10 cellular contexts compared by ENCODE assay signal in the genomic region with DNA sequence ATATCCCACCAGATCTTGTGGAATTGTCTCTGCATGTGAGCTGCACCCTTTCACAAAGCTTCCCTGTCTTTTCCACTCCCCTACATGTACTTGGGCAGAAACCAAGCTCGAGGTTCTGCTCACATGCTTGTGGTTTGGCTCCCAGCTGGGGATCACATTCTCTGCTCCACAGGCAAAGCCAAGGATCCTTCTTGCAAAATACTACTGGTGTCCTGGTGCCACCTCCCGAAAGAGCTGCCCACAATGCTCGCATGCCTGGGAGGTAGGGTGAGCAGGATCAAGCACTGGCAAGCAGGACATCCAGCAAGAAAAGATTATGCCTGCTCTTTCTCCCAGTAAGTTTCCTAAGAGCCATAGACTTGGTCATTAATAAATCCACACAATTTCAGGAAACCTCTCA. TPM values are rescaled to one million over a fixed set of nuclear protein-coding genes. Genes with fewer than 3 reads are reported as not detected.
A peak's percentile ranks its signal among the peaks of the same experiment; 100 is the strongest.
DNase-seq lines count a peak whose midpoint lies in the region; ATAC-seq and TF ChIP-seq lines count a peak whose summit lies in the region.
"Had no signal": no experiment of that assay in that cellular context is flagged by ENCODE, and none has a peak within 500 bp of the region (broad histone marks: within the 10 kb centered on the region; RNA-seq: fewer than 3 reads in every experiment).

No MANE protein-coding gene starts in this region.

- H3K4me3 Mint-ChIP-seq in CD4-positive, alpha-beta T cell: no peak overlapping the region
- no peak overlapping the region for H3K4me3 Mint-ChIP-seq in stimulated activated naive CD8-positive, alpha-beta T cell treated with anti-CD3 and anti-CD28 coated beads, Interleukin-15, amount 100 ng/mL, for 72 hours
- H3K4me3 Mint-ChIP-seq: activated CD8-positive, alpha-beta T cell treated with anti-CD3 and anti-CD28 coated beads for 36 hours had no signal

- no peak for TF ChIP-seq CTCF in CD4-positive, alpha-beta T cell (IDR thresholded peaks at IDR 0.05)

- no peaks in the 10 kb centered on the region for H3K4me1 ChIP-seq in SJCRH30

- H3K36me3 Mint-ChIP-seq in activated naive CD4-positive, alpha-beta T cell treated with anti-CD3 and anti-CD28 coated beads, Interleukin-2, amount 50 U/mL, for 72 hours: no peaks in the 10 kb centered on the region
- H3K36me3 Mint-ChIP-seq in CD4-positive, alpha-beta T cell (ENCODE audit: low read depth): no peaks in the 10 kb centered on the region

- intact Hi-C loops in posterior vena cava (cut with DNase I): no loop called here
- intact Hi-C loops in CD4-positive, alpha-beta T cell (cut with DNase I, micrococcal nuclease): no loop called here

- H3K9me3 ChIP-seq in SJCRH30 (replicated peaks): no peaks in the 10 kb centered on the region
- H3K9me3 ChIP-seq in CD4-positive, alpha-beta T cell (ENCODE audit: control insufficient read depth, low read length): no peaks in the 10 kb centered on the region

- no peak for ATAC-seq in activated naive CD4-positive, alpha-beta T cell treated with anti-CD3 and anti-CD28 coated beads, Interleukin-2, amount 50 U/mL, for 72 hours
- ATAC-seq in CD4-positive, alpha-beta T cell (ENCODE audit: poor library complexity): no peak
- ATAC-seq in stimulated activated naive CD8-positive, alpha-beta T cell treated with anti-CD3 and anti-CD28 coated beads, Interleukin-15, amount 100 ng/mL, for 72 hours: no peak
- ATAC-seq: activated CD8-positive, alpha-beta T cell treated with anti-CD3 and anti-CD28 coated beads for 36 hours had no signal

- POLR2A ChIA-PET in CD4-positive, alpha-beta T cell (lab: Charles Lee): no interaction called here

- H3K27me3 ChIP-seq in SJCRH30: no peaks in the 10 kb centered on the region
- H3K27me3 ChIP-seq in CD4-positive, alpha-beta T cell (ENCODE audit: control insufficient read depth, insufficient read depth, low read length): no peaks in the 10 kb centered on the region

- no peak overlapping the region for H3K4me3 ChIP-seq in SJCRH30

- DNase-seq in EH (ENCODE audit: low read depth): peak; percentile 87
- peak; percentile 13 to 27 for DNase-seq in SJCRH30
- DNase-seq in foreskin melanocyte: peak; percentile 96
- DNase-seq in posterior vena cava (ENCODE audit: low spot score): peak; percentile 81
- DNase-seq in activated naive CD4-positive, alpha-beta T cell treated with anti-CD3 and anti-CD28 coated beads, Interleukin-2, amount 50 U/mL, for 72 hours (ENCODE audit: low spot score in 2 of 2): no peak
- DNase-seq in activated CD4-positive, CD25-positive, alpha-beta regulatory T cell (lab: John Stamatoyannopoulos, UW): no peak
- no peak for DNase-seq in CD4-positive, alpha-beta T cell
- DNase-seq in stimulated activated naive CD8-positive, alpha-beta T cell treated with anti-CD3 and anti-CD28 coated beads, Interleukin-15, amount 100 ng/mL, for 72 hours: no peak
- DNase-seq: activated CD8-positive, alpha-beta T cell treated with anti-CD3 and anti-CD28 coated beads for 36 hours; NCI-H2081 treated with DMSO at 0.1 percent for 48 hours had no signal

- H3K4me1 Mint-ChIP-seq in CD4-positive, alpha-beta T cell (ENCODE audit: low read depth): no peaks in the 10 kb centered on the region
- H3K4me1 Mint-ChIP-seq in stimulated activated naive CD8-positive, alpha-beta T cell treated with anti-CD3 and anti-CD28 coated beads, Interleukin-15, amount 100 ng/mL, for 72 hours: no peaks in the 10 kb centered on the region

- CTCF ChIA-PET in CD4-positive, alpha-beta T cell (lab: Charles Lee): no interaction called here

- H3K27me3 Mint-ChIP-seq in CD4-positive, alpha-beta T cell: no peaks in the 10 kb centered on the region
- H3K27me3 Mint-ChIP-seq in stimulated activated naive CD8-positive, alpha-beta T cell treated with anti-CD3 and anti-CD28 coated beads, Interleukin-15, amount 100 ng/mL, for 72 hours: no peaks in the 10 kb centered on the region
- H3K27me3 Mint-ChIP-seq: activated CD8-positive, alpha-beta T cell treated with anti-CD3 and anti-CD28 coated beads for 36 hours had no signal

- peaks cover 0 to 16% of the 10 kb centered on the region in 2 donors for H3K9me3 Mint-ChIP-seq in activated naive CD4-positive, alpha-beta T cell treated with anti-CD3 and anti-CD28 coated beads, Interleukin-2, amount 50 U/mL, for 72 hours
- H3K9me3 Mint-ChIP-seq in CD4-positive, alpha-beta T cell: peaks cover 2% of the 10 kb centered on the region
- H3K9me3 Mint-ChIP-seq in stimulated activated naive CD8-positive, alpha-beta T cell treated with anti-CD3 and anti-CD28 coated beads, Interleukin-15, amount 100 ng/mL, for 72 hours: peaks cover 8 to 13% of the 10 kb centered on the region in 2 donors
- H3K9me3 Mint-ChIP-seq: activated CD8-positive, alpha-beta T cell treated with anti-CD3 and anti-CD28 coated beads for 36 hours had no signal

- H3K27ac Mint-ChIP-seq in activated naive CD4-positive, alpha-beta T cell treated with anti-CD3 and anti-CD28 coated beads, Interleukin-2, amount 50 U/mL, for 72 hours: no peak overlapping the region
- H3K27ac Mint-ChIP-seq in CD4-positive, alpha-beta T cell: no peak overlapping the region
- no peak overlapping the region for H3K27ac Mint-ChIP-seq in stimulated activated naive CD8-positive, alpha-beta T cell treated with anti-CD3 and anti-CD28 coated beads, Interleukin-15, amount 100 ng/mL, for 72 hours
- H3K27ac Mint-ChIP-seq: activated CD8-positive, alpha-beta T cell treated with anti-CD3 and anti-CD28 coated beads for 36 hours had no signal

- H3K36me3 ChIP-seq in SJCRH30: no peaks in the 10 kb centered on the region

- H3K27ac ChIP-seq in SJCRH30: no peak overlapping the region
- no peak overlapping the region for H3K27ac ChIP-seq in CD4-positive, alpha-beta T cell (ENCODE audit: low read depth, low read length)

RNA-seq across cellular contexts. Expression of gene PPARGC1A, which starts 45.1 kb away (rescaled TPM):
- 0.12 and 0.15 TPM in 2 replicates for total RNA-seq in SJCRH30 (2014; rRNA removed; shearing (Covaris generic))
- 10 to 100 TPM; 20.7 to 27.7 TPM for total RNA-seq in posterior vena cava
- not detected for total RNA-seq in activated naive CD4-positive, alpha-beta T cell treated with anti-CD3 and anti-CD28 coated beads, Interleukin-2, amount 50 U/mL, for 72 hours
- not detected for total RNA-seq in CD4-positive, alpha-beta T cell
- total RNA-seq: activated CD8-positive, alpha-beta T cell treated with anti-CD3 and anti-CD28 coated beads for 36 hours had no signal

Comparison
In these comparisons a context has a peak if more than half of its experiments do, and no peak if none do; other contexts are left out.
1. DNase-seq: peak in EH (single experiment), SJCRH30 (2 of 2), foreskin melanocyte (single experiment) and posterior vena cava (single experiment); none in activated naive CD4-positive, alpha-beta T cell treated with anti-CD3 and anti-CD28 coated beads, Interleukin-2, amount 50 U/mL, for 72 hours (0 of 2), activated CD4-positive, CD25-positive, alpha-beta regulatory T cell (0 of 4), CD4-positive, alpha-beta T cell (0 of 10) and stimulated activated naive CD8-positive, alpha-beta T cell treated with anti-CD3 and anti-CD28 coated beads, Interleukin-15, amount 100 ng/mL, for 72 hours (0 of 2).
2. RNA of gene PPARGC1A, which starts 45.1 kb away (total RNA-seq): 20.7 to 27.7 TPM in posterior vena cava; not detected in CD4-positive, alpha-beta T cell, 0.12 to 0.15 TPM in SJCRH30 and not detected in activated naive CD4-positive, alpha-beta T cell treated with anti-CD3 and anti-CD28 coated beads, Interleukin-2, amount 50 U/mL, for 72 hours; every median in the first group is over 10 times any median in the second.